8 cellular contexts compared by ENCODE assay signal in the genomic region with DNA sequence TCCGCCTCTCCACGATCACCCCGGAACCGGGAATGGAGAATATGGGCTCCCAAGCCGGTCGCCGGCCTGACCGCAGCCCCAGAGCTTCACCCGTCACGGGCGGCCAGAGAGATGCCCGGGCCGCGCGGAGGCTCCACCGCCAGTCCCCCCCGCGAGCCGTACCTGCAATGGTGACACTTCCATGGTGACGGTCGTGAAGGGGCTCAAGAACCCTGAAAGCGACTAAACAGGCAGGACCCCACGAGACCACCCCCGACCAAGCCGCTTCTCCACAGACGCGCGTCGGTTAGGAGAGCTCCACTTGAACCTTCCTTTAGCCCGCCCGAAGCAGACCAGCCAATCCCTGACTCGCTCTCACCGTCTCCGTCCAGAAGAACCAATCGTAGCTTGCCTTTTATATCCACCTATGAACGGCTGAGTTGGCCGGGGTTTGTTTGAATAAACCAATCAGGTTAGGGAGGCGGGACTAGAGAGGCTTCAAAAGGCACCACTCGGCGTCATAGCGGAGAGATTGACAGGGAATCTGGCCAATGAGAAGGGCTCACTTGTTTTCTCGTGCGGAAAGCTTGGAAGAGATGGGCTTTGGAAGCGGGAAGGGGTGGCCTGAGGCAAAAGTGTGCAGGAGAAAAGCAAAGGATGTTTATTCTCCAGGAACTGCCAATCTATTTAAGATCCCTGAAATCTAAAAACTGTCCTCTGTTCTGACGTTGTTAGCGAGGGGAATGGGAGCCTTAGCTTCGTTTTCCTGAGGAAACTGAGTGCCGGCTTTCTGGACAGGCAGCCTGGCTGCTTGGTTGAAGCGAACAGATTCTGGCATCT. TPM values are rescaled to one million over a fixed set of nuclear protein-coding genes. Genes with fewer than 3 reads are reported as not detected.
DNase-seq lines count a peak whose midpoint lies in the region; ATAC-seq and TF ChIP-seq lines count a peak whose summit lies in the region.

A gene with protein sequence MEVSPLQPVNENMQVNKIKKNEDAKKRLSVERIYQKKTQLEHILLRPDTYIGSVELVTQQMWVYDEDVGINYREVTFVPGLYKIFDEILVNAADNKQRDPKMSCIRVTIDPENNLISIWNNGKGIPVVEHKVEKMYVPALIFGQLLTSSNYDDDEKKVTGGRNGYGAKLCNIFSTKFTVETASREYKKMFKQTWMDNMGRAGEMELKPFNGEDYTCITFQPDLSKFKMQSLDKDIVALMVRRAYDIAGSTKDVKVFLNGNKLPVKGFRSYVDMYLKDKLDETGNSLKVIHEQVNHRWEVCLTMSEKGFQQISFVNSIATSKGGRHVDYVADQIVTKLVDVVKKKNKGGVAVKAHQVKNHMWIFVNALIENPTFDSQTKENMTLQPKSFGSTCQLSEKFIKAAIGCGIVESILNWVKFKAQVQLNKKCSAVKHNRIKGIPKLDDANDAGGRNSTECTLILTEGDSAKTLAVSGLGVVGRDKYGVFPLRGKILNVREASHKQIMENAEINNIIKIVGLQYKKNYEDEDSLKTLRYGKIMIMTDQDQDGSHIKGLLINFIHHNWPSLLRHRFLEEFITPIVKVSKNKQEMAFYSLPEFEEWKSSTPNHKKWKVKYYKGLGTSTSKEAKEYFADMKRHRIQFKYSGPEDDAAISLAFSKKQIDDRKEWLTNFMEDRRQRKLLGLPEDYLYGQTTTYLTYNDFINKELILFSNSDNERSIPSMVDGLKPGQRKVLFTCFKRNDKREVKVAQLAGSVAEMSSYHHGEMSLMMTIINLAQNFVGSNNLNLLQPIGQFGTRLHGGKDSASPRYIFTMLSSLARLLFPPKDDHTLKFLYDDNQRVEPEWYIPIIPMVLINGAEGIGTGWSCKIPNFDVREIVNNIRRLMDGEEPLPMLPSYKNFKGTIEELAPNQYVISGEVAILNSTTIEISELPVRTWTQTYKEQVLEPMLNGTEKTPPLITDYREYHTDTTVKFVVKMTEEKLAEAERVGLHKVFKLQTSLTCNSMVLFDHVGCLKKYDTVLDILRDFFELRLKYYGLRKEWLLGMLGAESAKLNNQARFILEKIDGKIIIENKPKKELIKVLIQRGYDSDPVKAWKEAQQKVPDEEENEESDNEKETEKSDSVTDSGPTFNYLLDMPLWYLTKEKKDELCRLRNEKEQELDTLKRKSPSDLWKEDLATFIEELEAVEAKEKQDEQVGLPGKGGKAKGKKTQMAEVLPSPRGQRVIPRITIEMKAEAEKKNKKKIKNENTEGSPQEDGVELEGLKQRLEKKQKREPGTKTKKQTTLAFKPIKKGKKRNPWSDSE (N-terminal part only) (minus strand): TSS at position 288 of the 819 bp plus-strand sequence. CDS start 105 bp downstream, at position 183.

- H3K4me3 ChIP-seq in lung: peak within 1 kb of the TSS; percentile 65

- TF ChIP-seq CTCF in GM20000 (IDR thresholded peaks at IDR 0.05; ENCODE audit: extremely low read depth, missing control alignments) (no peak), lung (IDR thresholded peaks at IDR 0.05; ENCODE audit: control extremely low read depth, extremely low read depth) (no peak)

- DNase-seq in COLO668 (lab: John Stamatoyannopoulos, UW; ENCODE audit: unreplicated experiment) (peak; percentile 94), GM20000 (ENCODE audit: low spot score) (peak; percentile 98), HS-5 (ENCODE audit: low read depth) (peak; percentile 100), NK-92 (lab: John Stamatoyannopoulos, UW; ENCODE audit: unreplicated experiment) (peak; percentile 88), lung (ENCODE audit: low spot score) (peak; percentile 99)
- DNase-seq in activated CD8-positive, alpha-beta T cell treated with anti-CD3 and anti-CD28 coated beads, Interleukin-2, amount 10 ng/mL, durations not matched to agents 7 days and 5 days: peak; percentile 98
- peak; percentile 95 for DNase-seq in effector CD8-positive, alpha-beta T cell (lab: John Stamatoyannopoulos, UW)
- peak; percentile 88 to 97 (median 91) for DNase-seq in stimulated activated CD4-positive, alpha-beta T cell treated with anti-CD3 and anti-CD28 coated beads, TNF-alpha, amount 100 ng/mL, for 24 hours (ENCODE audit: low read depth in 3 of 3)

- no peaks in the 10 kb centered on the region for H3K27me3 ChIP-seq in lung (ENCODE audit: control insufficient read depth, insufficient read depth)

- no peaks in the 10 kb centered on the region for H3K9me3 ChIP-seq in lung (ENCODE audit: control insufficient read depth in 2 of 2, insufficient read depth in 1 of 2, low read length in 1 of 2)

- POLR2A ChIA-PET in activated CD8-positive, alpha-beta T cell treated with anti-CD3 and anti-CD28 coated beads, Interleukin-2, amount 10 ng/mL, durations not matched to agents 7 days and 5 days (lab: Charles Lee): interaction anchor here (0.6 to 4.1 kb wide), 37 partner anchors 9 to 1674 kb away, joined by 3 to 67 read pairs (median 4); partner anchors contain the start of genes CCR7, IGFBP4 and MED1

- no peaks in the 10 kb centered on the region for H3K9me3 Mint-ChIP-seq in activated CD8-positive, alpha-beta T cell treated with anti-CD3 and anti-CD28 coated beads, Interleukin-2, amount 10 ng/mL, durations not matched to agents 7 days and 5 days (ENCODE audit: insufficient read depth)

- no peaks in the 10 kb centered on the region for H3K27me3 Mint-ChIP-seq in activated CD8-positive, alpha-beta T cell treated with anti-CD3 and anti-CD28 coated beads, Interleukin-2, amount 10 ng/mL, durations not matched to agents 7 days and 5 days (ENCODE audit: low read depth)

- ATAC-seq in activated CD8-positive, alpha-beta T cell treated with anti-CD3 and anti-CD28 coated beads, Interleukin-2, amount 10 ng/mL, durations not matched to agents 7 days and 5 days: peak; percentile 97
- ATAC-seq in lung (ENCODE audit: insufficient read depth, low FRiP score): peak; percentile 98

- H3K27ac ChIP-seq in lung (ENCODE audit: low read depth in 1 of 2, low read length in 1 of 2): peak within 1 kb of the TSS in 1 of 2 donors; percentile 52

- peak within 1 kb of the TSS; percentile 98 for H3K4me3 Mint-ChIP-seq in activated CD8-positive, alpha-beta T cell treated with anti-CD3 and anti-CD28 coated beads, Interleukin-2, amount 10 ng/mL, durations not matched to agents 7 days and 5 days

- no peaks in the 10 kb centered on the region for H3K36me3 ChIP-seq in lung (ENCODE audit: control insufficient read depth in 2 of 2, insufficient read depth in 2 of 2, low read length in 2 of 2)

- H3K36me3 Mint-ChIP-seq in activated CD8-positive, alpha-beta T cell treated with anti-CD3 and anti-CD28 coated beads, Interleukin-2, amount 10 ng/mL, durations not matched to agents 7 days and 5 days (ENCODE audit: low read depth): peaks cover 41% of the 10 kb centered on the region

- peaks cover 0 to 13% of the 10 kb centered on the region in 2 donors for H3K4me1 ChIP-seq in lung (ENCODE audit: control insufficient read depth in 2 of 2, insufficient read depth in 2 of 2, low read length in 2 of 2)

- CTCF ChIA-PET in activated CD8-positive, alpha-beta T cell treated with anti-CD3 and anti-CD28 coated beads, Interleukin-2, amount 10 ng/mL, durations not matched to agents 7 days and 5 days (lab: Charles Lee): interaction anchor here (0.7 to 6.6 kb wide), 28 partner anchors 9 to 185 kb away, joined by 3 to 122 read pairs (median 4); partner anchors contain the start of gene IGFBP4

- peak within 1 kb of the TSS; percentile 98 for H3K27ac Mint-ChIP-seq in activated CD8-positive, alpha-beta T cell treated with anti-CD3 and anti-CD28 coated beads, Interleukin-2, amount 10 ng/mL, durations not matched to agents 7 days and 5 days

- H3K4me1 Mint-ChIP-seq in activated CD8-positive, alpha-beta T cell treated with anti-CD3 and anti-CD28 coated beads, Interleukin-2, amount 10 ng/mL, durations not matched to agents 7 days and 5 days (ENCODE audit: low read depth): peaks cover 50% of the 10 kb centered on the region

- 0 to 1% methylated on average over 49 of the region's 49 CpGs for WGBS in lung, 2 donors

RNA-seq across cellular contexts. Expression of the gene that starts here (rescaled TPM):
- total RNA-seq in activated CD8-positive, alpha-beta T cell treated with anti-CD3 and anti-CD28 coated beads, Interleukin-2, amount 10 ng/mL, durations not matched to agents 7 days and 5 days: 100 to 1,000 TPM; 517 to 567 TPM
- 10 to 100 TPM in 1 of 2 donors, 1 to 10 TPM in 1; 5.9 to 21.6 TPM for total RNA-seq in lung
- 10 to 100 TPM in 1 of 2 donors, 1 to 10 TPM in 1; 2.6 to 13.4 TPM for polyA plus RNA-seq in lung

Comparison
In these comparisons a context has a peak if more than half of its experiments do, and no peak if none do; other contexts are left out.
1. RNA of the gene that starts here (total RNA-seq): 517 to 567 TPM in activated CD8-positive, alpha-beta T cell treated with anti-CD3 and anti-CD28 coated beads, Interleukin-2, amount 10 ng/mL, durations not matched to agents 7 days and 5 days; 5.9 to 21.6 TPM in lung; every median in the first group is over 10 times any median in the second.
2. Peak in every context shown above with its lines, with median percentiles within 50 percentile points of each other: DNase-seq.